36 cellular contexts compared by ENCODE assay signal in the genomic region with DNA sequence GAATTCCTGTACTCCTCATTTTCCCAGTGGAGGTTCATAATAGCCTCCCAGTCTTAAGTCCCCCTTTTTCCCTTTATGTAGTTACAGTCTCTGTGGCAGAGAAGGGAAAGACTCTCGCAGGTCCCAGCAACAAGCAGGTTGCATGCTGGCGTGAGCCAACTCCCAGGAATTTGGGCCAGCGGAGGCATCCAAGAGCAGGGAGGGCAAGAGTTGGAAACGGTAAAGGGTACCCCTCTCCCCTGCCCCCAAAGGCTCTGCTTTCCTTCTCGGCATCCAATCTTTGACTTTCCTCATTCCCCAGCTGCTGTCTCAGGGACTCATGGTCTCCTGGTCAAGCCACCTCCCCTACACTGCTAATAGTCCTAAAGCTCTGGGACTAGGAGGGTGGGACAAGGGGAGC. TPM values are rescaled to one million over a fixed set of nuclear protein-coding genes. Genes with fewer than 3 reads are reported as not detected.
"Had no signal": no experiment of that assay in that cellular context is flagged by ENCODE, and none has a peak within 500 bp of the region (broad histone marks: within the 10 kb centered on the region; RNA-seq: fewer than 3 reads in every experiment).

No MANE protein-coding gene starts in this region.

- H3K4me3 ChIP-seq: heart right ventricle, hepatocyte, lower lobe of right lung, neural progenitor cell, right atrium auricular region, right lobe of liver, smooth muscle cell, suprapubic skin, thoracic aorta, tibial artery, upper lobe of right lung had no signal

- H3K27me3 Mint-ChIP-seq: naive B cell; progenitor cell of endocrine pancreas; stimulated activated naive CD8-positive, alpha-beta T cell treated with anti-CD3 and anti-CD28 coated beads, Interleukin-15, Interleukin-2, amounts not matched to agents 100 ng/mL and 50 ng/mL, for 24 hours had no signal

- H3K9me3 Mint-ChIP-seq: naive B cell; natural killer cell; stimulated activated effector memory CD8-positive, alpha-beta T cell treated with anti-CD3 and anti-CD28 coated beads, Interleukin-12 subunit alpha, Interleukin-12 subunit beta, amount 100 ng/mL, for 72 hours; stimulated activated naive CD8-positive, alpha-beta T cell treated with anti-CD3 and anti-CD28 coated beads, Interleukin-15, Interleukin-2, amounts not matched to agents 100 ng/mL and 50 ng/mL, for 24 hours had no signal

- H3K36me3 Mint-ChIP-seq: natural killer cell had no signal

- H3K4me1 ChIP-seq: lower lobe of right lung, neural progenitor cell, right atrium auricular region, right lobe of liver, suprapubic skin, upper lobe of right lung had no signal

- H3K36me3 ChIP-seq: neural progenitor cell, right atrium auricular region, right lobe of liver, thoracic aorta, tibial artery, upper lobe of right lung had no signal

- H2AFZ ChIP-seq: hepatocyte, neural progenitor cell had no signal

- H3K4me3 Mint-ChIP-seq: mesothelial cell of epicardium; naive B cell; natural killer cell; nephron progenitor cell; neural progenitor cell; stimulated activated effector memory CD8-positive, alpha-beta T cell treated with anti-CD3 and anti-CD28 coated beads, Interleukin-12 subunit alpha, Interleukin-12 subunit beta, amount 100 ng/mL, for 72 hours; stimulated activated naive CD8-positive, alpha-beta T cell treated with anti-CD3 and anti-CD28 coated beads, Interleukin-15, Interleukin-2, amounts not matched to agents 100 ng/mL and 50 ng/mL, for 24 hours had no signal

- H3K27ac Mint-ChIP-seq: mesothelial cell of epicardium; naive B cell; nephron progenitor cell; neural progenitor cell; stimulated activated effector memory CD8-positive, alpha-beta T cell treated with anti-CD3 and anti-CD28 coated beads, Interleukin-12 subunit alpha, Interleukin-12 subunit beta, amount 100 ng/mL, for 72 hours; stimulated activated naive CD8-positive, alpha-beta T cell treated with anti-CD3 and anti-CD28 coated beads, Interleukin-15, Interleukin-2, amounts not matched to agents 100 ng/mL and 50 ng/mL, for 24 hours had no signal

- H3K4me2 ChIP-seq: hepatocyte, neural progenitor cell, smooth muscle cell had no signal

- H3K4me1 Mint-ChIP-seq: mesothelial cell of epicardium, nephron progenitor cell, neural progenitor cell had no signal

- H3K9me3 ChIP-seq: lower lobe of right lung, neutrophil, right atrium auricular region, right lobe of liver, suprapubic skin, thoracic aorta, tibial artery, upper lobe of right lung had no signal

- H3K9ac ChIP-seq: neural progenitor cell had no signal

- DNase-seq: heart right ventricle; kidney glomerular epithelial cell; left cardiac atrium; lower lobe of right lung; mammary epithelial cell; mesenchymal stem cell; naive B cell; natural killer cell; nephron progenitor cell; occipital lobe; right lobe of liver; stimulated activated CD4-positive, alpha-beta T cell treated with anti-CD3 and anti-CD28 coated beads, Interleukin-1b, Interleukin-23, amount 100 ng/mL, for 48 hours; stimulated activated CD4-positive, alpha-beta T cell treated with anti-CD3 and anti-CD28 coated beads, Interleukin-4, amount 100 ng/mL, for 1 hour; stimulated activated naive CD4-positive, alpha-beta T cell; tibial artery; upper lobe of right lung had no signal

- ATAC-seq: heart right ventricle; left cardiac atrium; left lobe of liver; lower lobe of right lung; natural killer cell; right lobe of liver; stimulated activated effector memory CD8-positive, alpha-beta T cell treated with anti-CD3 and anti-CD28 coated beads, Interleukin-12 subunit alpha, Interleukin-12 subunit beta, amount 100 ng/mL, for 72 hours; upper lobe of right lung had no signal

- H3K27me3 ChIP-seq: heart right ventricle, hepatocyte, neural progenitor cell, neutrophil, right atrium auricular region, right lobe of liver, suprapubic skin, tibial artery, upper lobe of right lung had no signal

- H3K27ac ChIP-seq: heart right ventricle, lower lobe of right lung, neural progenitor cell, neutrophil, right atrium auricular region, right lobe of liver, suprapubic skin, thoracic aorta, tibial artery, upper lobe of right lung had no signal

RNA-seq across cellular contexts. Expression of gene HSFX2, which starts 15.4 kb away (rescaled TPM):
- total RNA-seq: hepatocyte, left cardiac atrium, left lobe of liver, lower lobe of right lung, mammary epithelial cell, mesothelial cell of epicardium, pulmonary artery endothelial cell, renal cortical epithelial cell, right lobe of liver, upper lobe of right lung had no signal
- polyA plus RNA-seq: smooth muscle cell had no signal

RNA-seq across cellular contexts. Expression of gene MAGEA9B, which starts 23.3 kb away (rescaled TPM):
- total RNA-seq: heart right ventricle, left cardiac atrium, left lobe of liver, liver, lower lobe of right lung, mammary epithelial cell, mesothelial cell of epicardium, mononuclear cell, natural killer cell, occipital lobe, osteocyte, progenitor cell of endocrine pancreas, pulmonary artery endothelial cell, renal cortical epithelial cell, right atrium auricular region, right lobe of liver, skeletal muscle tissue, smooth muscle cell, subcutaneous adipose tissue, suprapubic skin, thoracic aorta, upper lobe of right lung had no signal
- polyA plus RNA-seq: heart right ventricle, hepatocyte, keratinocyte, liver, mammary epithelial cell, smooth muscle cell had no signal
